ENCODE assay signal across 9 cellular contexts in genomic region chr18:5057348-5058012, GRCh38.
A peak's percentile ranks its signal among the peaks of the same experiment; 100 is the strongest.
DNase-seq lines count a peak whose midpoint lies in the region; ATAC-seq and TF ChIP-seq lines count a peak whose summit lies in the region.
"Had no signal": no experiment of that assay in that cellular context is flagged by ENCODE, and none has a peak within 500 bp of the region (broad histone marks: within the 10 kb centered on the region; RNA-seq: fewer than 3 reads in every experiment).

No MANE protein-coding gene starts in this region.

- no peak overlapping the region for H3K27ac Mint-ChIP-seq in activated naive CD8-positive, alpha-beta T cell treated with anti-CD3 and anti-CD28 coated beads, Interleukin-2, amount 10 ng/mL, durations not matched to agents 7 days and 5 days

- intact Hi-C loops in left ventricle myocardium superior (cut with micrococcal nuclease), result no loop called here
- intact Hi-C loops in sigmoid colon (cut with DNase I), result loop anchor here (2.0 kb wide), 1 partner anchor 951 kb away; no protein-coding TSS in a partner anchor

- in situ Hi-C loops in KBM-7 (cut with MboI; ENCODE audit: low pct_unique_long_range_greater_than_20kb, low sequenced_read_pairs), result no loop called here

- DNase-seq in EH (ENCODE audit: low read depth) (peak; percentile 20), KBM-7 (peak; percentile 79), RKO (ENCODE audit: low spot score) (peak; percentile 59), left ventricle myocardium superior (peak; percentile 43), sigmoid colon (peak; percentile 69)
- peak; percentile 46 for DNase-seq in activated naive CD8-positive, alpha-beta T cell treated with anti-CD3 and anti-CD28 coated beads, Interleukin-2, amount 10 ng/mL, durations not matched to agents 7 days and 5 days

- WGBS in sigmoid colon, 2 donors, result 5 to 20% methylated on average over 9 of the region's 9 CpGs

- no peaks in the 10 kb centered on the region for H3K27me3 ChIP-seq in sigmoid colon

- no peak overlapping the region for H3K27ac ChIP-seq in sigmoid colon

- no peaks in the 10 kb centered on the region for H3K9me3 Mint-ChIP-seq in activated naive CD8-positive, alpha-beta T cell treated with anti-CD3 and anti-CD28 coated beads, Interleukin-2, amount 10 ng/mL, durations not matched to agents 7 days and 5 days
- H3K9me3 Mint-ChIP-seq: central memory CD8-positive, alpha-beta T cell had no signal

- H3K4me3 Mint-ChIP-seq in activated naive CD8-positive, alpha-beta T cell treated with anti-CD3 and anti-CD28 coated beads, Interleukin-2, amount 10 ng/mL, durations not matched to agents 7 days and 5 days, result no peak overlapping the region
- H3K4me3 Mint-ChIP-seq: central memory CD8-positive, alpha-beta T cell had no signal

- H3K4me1 ChIP-seq in sigmoid colon, result no peaks in the 10 kb centered on the region

- TF ChIP-seq EP300 in sigmoid colon (IDR thresholded peaks at IDR 0.05), result no peak

- TF ChIP-seq POLR2A in sigmoid colon (IDR thresholded peaks at IDR 0.05), result no peak

- peaks cover 4% of the 10 kb centered on the region for H3K27me3 Mint-ChIP-seq in activated naive CD8-positive, alpha-beta T cell treated with anti-CD3 and anti-CD28 coated beads, Interleukin-2, amount 10 ng/mL, durations not matched to agents 7 days and 5 days

- no peak overlapping the region for H3K4me3 ChIP-seq in sigmoid colon

- H3K4me1 Mint-ChIP-seq in activated naive CD8-positive, alpha-beta T cell treated with anti-CD3 and anti-CD28 coated beads, Interleukin-2, amount 10 ng/mL, durations not matched to agents 7 days and 5 days, result peaks cover 10% of the 10 kb centered on the region

- peak; percentile 74 for ATAC-seq in GM21529 (IDR thresholded peaks at IDR 0.05; ENCODE audit: unreplicated experiment)
- ATAC-seq in activated naive CD8-positive, alpha-beta T cell treated with anti-CD3 and anti-CD28 coated beads, Interleukin-2, amount 10 ng/mL, durations not matched to agents 7 days and 5 days (ENCODE audit: low read depth), result peak; percentile 49
- ATAC-seq in left ventricle myocardium superior, result peak; percentile 75
- no peak for ATAC-seq in HG03097 (IDR thresholded peaks at IDR 0.05; ENCODE audit: low FRiP score, unreplicated experiment)

- peak in 3 of 4 experiments; percentile 49 to 73 (median 59) for TF ChIP-seq CTCF in sigmoid colon (IDR thresholded peaks at IDR 0.05)

- POLR2A ChIA-PET in activated naive CD8-positive, alpha-beta T cell treated with anti-CD3 and anti-CD28 coated beads, Interleukin-2, amount 10 ng/mL, durations not matched to agents 7 days and 5 days (lab: Charles Lee), result no interaction called here

- no peaks in the 10 kb centered on the region for H3K36me3 Mint-ChIP-seq in activated naive CD8-positive, alpha-beta T cell treated with anti-CD3 and anti-CD28 coated beads, Interleukin-2, amount 10 ng/mL, durations not matched to agents 7 days and 5 days

- H3K9me3 ChIP-seq in sigmoid colon, result no peaks in the 10 kb centered on the region

- H3K36me3 ChIP-seq in sigmoid colon, result no peaks in the 10 kb centered on the region

Comparison
In these comparisons a context has a peak if more than half of its experiments do, and no peak if none do; other contexts are left out.
1. DNase-seq: peak in every context shown above with its lines; median percentile 79 in KBM-7; 69 in sigmoid colon; 59 in RKO; 46 in activated naive CD8-positive, alpha-beta T cell treated with anti-CD3 and anti-CD28 coated beads, Interleukin-2, amount 10 ng/mL, durations not matched to agents 7 days and 5 days; 43 in left ventricle myocardium superior; 20 in EH.